Comparison of ENCODE assay signal across 9 cellular contexts in genomic region chr20:59752101-59752586, GRCh38.
A peak's percentile ranks its signal among the peaks of the same experiment; 100 is the strongest.
DNase-seq lines count a peak whose midpoint lies in the region; ATAC-seq and TF ChIP-seq lines count a peak whose summit lies in the region.
"Had no signal": no experiment of that assay in that cellular context is flagged by ENCODE, and none has a peak within 500 bp of the region (broad histone marks: within the 10 kb centered on the region; RNA-seq: fewer than 3 reads in every experiment).

No MANE protein-coding gene starts in this region.

- peak overlapping the region in 1 of 11 experiments; percentile 8; a peak in 2 of 22 replicates for H3K9ac ChIP-seq in BLaER1 treated with 17β-estradiol and CSF1 and Interleukin-3, amounts not matched to agents 10 nM and 100 nM

- TF ChIP-seq CTCF in GM20000 (IDR thresholded peaks at IDR 0.05; ENCODE audit: extremely low read depth, missing control alignments) (no peak), osteoblast (IDR thresholded peaks at IDR 0.05; ENCODE audit: extremely low read depth, low read depth, low read length) (no peak)

- peak overlapping the region in 7 of 10 experiments; percentile 26 to 57 (median 40); a peak in 8 of 20 replicates for H3K4me3 ChIP-seq in BLaER1 treated with 17β-estradiol and CSF1 and Interleukin-3, amounts not matched to agents 10 nM and 100 nM
- H3K4me3 ChIP-seq in osteoblast (ENCODE audit: insufficient read depth, low read length), result no peak overlapping the region

- H3K9me3 ChIP-seq in BLaER1 treated with 17β-estradiol and CSF1 and Interleukin-3, amounts not matched to agents 10 nM and 100 nM (replicated peaks in 1 of 11), result no peaks in the 10 kb centered on the region
- no peaks in the 10 kb centered on the region for H3K9me3 ChIP-seq in osteoblast (ENCODE audit: low read depth, low read length)

- ATAC-seq in HG03432 (IDR thresholded peaks at IDR 0.05; ENCODE audit: unreplicated experiment), result peak; percentile 90

- H2AFZ ChIP-seq in osteoblast (ENCODE audit: low read length), result no peak overlapping the region

- H3K27me3 ChIP-seq in BLaER1 treated with 17β-estradiol and CSF1 and Interleukin-3, amounts not matched to agents 10 nM and 100 nM, result peaks cover 0 to 88% (median 0%) of the 10 kb centered on the region in 11 experiments; a peak in 5 of 22 replicates
- peaks cover 4% of the 10 kb centered on the region for H3K27me3 ChIP-seq in osteoblast (ENCODE audit: insufficient read depth, low read length)

- peak; percentile 81 for DNase-seq in GM20000 (ENCODE audit: low spot score)
- DNase-seq in epidermal melanocyte (ENCODE audit: insufficient read length, low spot score), result peak; percentile 67
- no peak for DNase-seq in osteoblast (ENCODE audit: insufficient read length, low spot score, missing footprints)
- no peak for DNase-seq in superior temporal gyrus (ENCODE audit: extremely low spot score)
- no peak for DNase-seq in HCEC 1CT
- DNase-seq in NCI-H226, result no peak
- DNase-seq: activated naive CD4-positive, alpha-beta T cell treated with Interleukin-2 at 50 U/mL for 16 hours had no signal

- peak overlapping the region; percentile 82 to 99 (median 93) for H3K4me2 ChIP-seq in BLaER1 treated with 17β-estradiol and CSF1 and Interleukin-3, amounts not matched to agents 10 nM and 100 nM
- H3K4me2 ChIP-seq in osteoblast (ENCODE audit: insufficient read depth, low read length), result no peak overlapping the region

- H3K36me3 ChIP-seq in BLaER1 treated with 17β-estradiol and CSF1 and Interleukin-3, amounts not matched to agents 10 nM and 100 nM, result peaks cover 0 to 87% (median 54%) of the 10 kb centered on the region in 11 experiments; a peak in 16 of 22 replicates
- no peaks in the 10 kb centered on the region for H3K36me3 ChIP-seq in osteoblast (ENCODE audit: insufficient read depth, low read length)

- H3K27ac ChIP-seq in BLaER1 treated with 17β-estradiol and CSF1 and Interleukin-3, amounts not matched to agents 10 nM and 100 nM, result no peak overlapping the region
- H3K27ac ChIP-seq in osteoblast (ENCODE audit: low read depth, low read length), result no peak overlapping the region

- peaks cover 21 to 100% (median 71%) of the 10 kb centered on the region in 11 experiments; a peak in 20 of 22 replicates for H4K20me1 ChIP-seq in BLaER1 treated with 17β-estradiol and CSF1 and Interleukin-3, amounts not matched to agents 10 nM and 100 nM
- H4K20me1 ChIP-seq in osteoblast (ENCODE audit: insufficient read depth, low read length), result no peaks in the 10 kb centered on the region

- no peaks in the 10 kb centered on the region for H3K79me2 ChIP-seq in osteoblast (ENCODE audit: insufficient read depth, low read length)

- H3K4me1 ChIP-seq in BLaER1 treated with 17β-estradiol and CSF1 and Interleukin-3, amounts not matched to agents 10 nM and 100 nM, result peaks cover 37 to 100% (median 95%) of the 10 kb centered on the region in 10 experiments
- H3K4me1 ChIP-seq in osteoblast (ENCODE audit: insufficient read depth, low read length), result peaks cover 3% of the 10 kb centered on the region

Comparison
In these comparisons a context has a peak if more than half of its experiments do, and no peak if none do; other contexts are left out.
1. DNase-seq: peak in GM20000 (single experiment) and epidermal melanocyte (single experiment); none in osteoblast (single experiment), superior temporal gyrus (single experiment), HCEC 1CT (single experiment) and NCI-H226 (single experiment).